Comparison of ENCODE assay signal across 8 cellular contexts in genomic region chr3:11568503-11569155, GRCh38.
DNase-seq lines count a peak whose midpoint lies in the region; ATAC-seq, FAIRE-seq and TF ChIP-seq lines count a peak whose summit lies in the region.

No MANE protein-coding gene starts in this region.

- H3K9ac ChIP-seq in liver (ENCODE audit: low read depth in 1 of 2, low read length in 2 of 2), result no peak overlapping the region

- H3K27me3 ChIP-seq in liver (ENCODE audit: control insufficient read depth in 4 of 4, insufficient read depth in 4 of 4, low read length in 3 of 4) (no peaks in the 10 kb centered on the region), thoracic aorta (replicated peaks; ENCODE audit: insufficient read depth) (no peaks in the 10 kb centered on the region)

- no peaks in the 10 kb centered on the region for H3K9me3 ChIP-seq in liver (ENCODE audit: control insufficient read depth in 4 of 4, low read length in 3 of 4)
- no peaks in the 10 kb centered on the region for H3K9me3 ChIP-seq in thoracic aorta

- H3K4me3 ChIP-seq in choroid plexus epithelial cell (ENCODE audit: low read depth, low read length), result peak overlapping the region; percentile 40
- no peak overlapping the region for H3K4me3 ChIP-seq in liver (ENCODE audit: low read depth in 1 of 3, low read length in 3 of 3)
- H3K4me3 ChIP-seq in thoracic aorta, result peak overlapping the region; percentile 63

- ATAC-seq in thoracic aorta (ENCODE audit: insufficient number of reproducible peaks, low FRiP score, low read depth), result peak; percentile 69
- ATAC-seq in GM19035 (IDR thresholded peaks at IDR 0.05; ENCODE audit: unreplicated experiment), result no peak
- no peak for ATAC-seq in HG03135 (IDR thresholded peaks at IDR 0.05; ENCODE audit: unreplicated experiment)

- H3K27ac ChIP-seq in liver (ENCODE audit: low read depth in 1 of 2, low read length in 2 of 2) (peak overlapping the region; percentile 70 to 82), thoracic aorta (peak overlapping the region; percentile 98)

- FAIRE-seq in HTR-8/SVneo (lab: Jason Lieb, UNC), result peak; percentile 92

- H3K36me3 ChIP-seq in liver (ENCODE audit: control insufficient read depth in 4 of 4, insufficient read depth in 3 of 4, low read depth in 1 of 4, low read length in 3 of 4) (peaks cover 0 to 5% (median 4%) of the 10 kb centered on the region in 4 donors), thoracic aorta (no peaks in the 10 kb centered on the region)

- TF ChIP-seq RAD21 in liver (IDR thresholded peaks at IDR 0.05), result no peak

- in situ Hi-C loops in KBM-7 (cut with MboI; ENCODE audit: low pct_unique_long_range_greater_than_20kb, low sequenced_read_pairs), result no loop called here

- WGBS in liver, result 90% methylated on average over 29 of the region's 29 CpGs

- H3K4me1 ChIP-seq in liver (ENCODE audit: control insufficient read depth in 4 of 4, insufficient read depth in 4 of 4, low read length in 3 of 4), result no peaks in the 10 kb centered on the region
- H3K4me1 ChIP-seq in thoracic aorta (ENCODE audit: control insufficient read depth in 1 of 2, low read depth in 2 of 2), result peaks cover 29 to 82% of the 10 kb centered on the region in 2 donors

- TF ChIP-seq CTCF in choroid plexus epithelial cell (conservative IDR thresholded peaks at IDR 0.05; ENCODE audit: low read depth, low read length), result no peak
- no peak for TF ChIP-seq CTCF in liver (IDR thresholded peaks at IDR 0.05; ENCODE audit: low read depth, low read length, missing input control)
- TF ChIP-seq CTCF in thoracic aorta (IDR thresholded peaks at IDR 0.05), result no peak

- DNase-seq in HTR-8/SVneo (ENCODE audit: insufficient read length, low spot score) (peak; percentile 82), choroid plexus epithelial cell (ENCODE audit: low read depth) (peak; percentile 87), thoracic aorta (ENCODE audit: low spot score) (peak; percentile 88), KBM-7 (no peak)
- DNase-seq in activated effector memory CD4-positive, alpha-beta T cell treated with Interleukin-2 at 50 U/mL for 16 hours, result no peak

TF ChIP-seq in liver, 16 proteins besides CTCF, POLR2A, EP300 and RAD21:
- TF ChIP-seq JUND (IDR thresholded peaks at IDR 0.05), result no peak
- TF ChIP-seq HNF4A (conservative IDR thresholded peaks at IDR 0.05), result no peak
- TF ChIP-seq RXRA (IDR thresholded peaks at IDR 0.05), result peak in 1 of 2 donors; percentile 47

Comparison
In these comparisons a context has a peak if more than half of its experiments do, and no peak if none do; other contexts are left out.
1. DNase-seq: peak in HTR-8/SVneo (single experiment), choroid plexus epithelial cell (single experiment) and thoracic aorta (single experiment); none in activated effector memory CD4-positive, alpha-beta T cell treated with Interleukin-2 at 50 U/mL for 16 hours (single experiment) and KBM-7 (single experiment).
2. H3K4me3 ChIP-seq: peak in choroid plexus epithelial cell (single experiment) and thoracic aorta (single experiment); none in liver (0 of 3).